In the genomic region with DNA sequence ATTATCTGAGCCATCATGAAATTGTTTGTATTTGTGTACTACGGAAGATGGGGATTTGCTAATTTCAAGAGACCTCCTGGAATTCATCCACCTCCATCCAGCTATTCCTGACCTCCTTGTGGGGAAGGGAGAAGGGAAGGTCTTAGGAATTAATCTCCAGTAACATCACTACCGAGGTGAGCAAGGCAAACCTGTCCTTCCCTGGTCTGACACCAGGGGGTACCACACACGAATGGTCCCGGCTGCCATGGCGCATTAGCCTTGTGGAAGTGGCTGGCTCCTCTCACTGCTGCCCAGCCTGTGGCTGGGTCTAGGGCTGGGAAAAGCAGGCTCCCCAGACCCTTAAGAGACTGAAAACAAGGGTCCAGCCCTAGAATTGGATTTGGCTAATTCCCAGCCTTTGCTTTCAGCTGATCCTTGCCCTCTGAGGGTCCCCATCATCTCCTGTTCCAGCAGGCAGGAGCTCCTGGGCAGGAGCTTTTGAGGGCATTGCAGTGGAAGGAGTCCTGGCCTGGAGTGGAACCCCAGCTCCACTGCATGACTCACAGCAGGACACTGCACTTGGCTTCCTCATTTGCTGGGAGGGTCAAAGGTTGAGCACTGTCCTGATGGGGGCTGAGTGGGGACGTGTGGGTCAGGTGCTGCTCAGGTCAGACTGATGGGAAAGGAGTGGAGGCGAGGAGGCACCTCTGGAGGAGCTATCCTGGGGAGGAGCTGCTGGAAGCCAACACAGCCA, we compare ENCODE assay signal across 8 cellular contexts. TPM values are rescaled to one million over a fixed set of nuclear protein-coding genes. Genes with fewer than 3 reads are reported as not detected.
DNase-seq lines count a peak whose midpoint lies in the region; ATAC-seq and TF ChIP-seq lines count a peak whose summit lies in the region.

No MANE protein-coding gene starts in this region.

- TF ChIP-seq CTCF in GM12873 (IDR thresholded peaks at IDR 0.05; ENCODE audit: insufficient read depth, low read depth, low read length, missing control alignments) = peak; percentile 52
- TF ChIP-seq CTCF in SK-N-SH (IDR thresholded peaks at IDR 0.05) = peak; percentile 47; the same call in 1 of the 2 replicates
- TF ChIP-seq CTCF in esophagus squamous epithelium (IDR thresholded peaks at IDR 0.05) = peak in 4 of 6 experiments; percentile 24 to 55 (median 38)

- no peak for TF ChIP-seq POLR2A in esophagus squamous epithelium (IDR thresholded peaks at IDR 0.05)

- H3K9ac ChIP-seq in SK-N-SH = no peak overlapping the region

- no peaks in the 10 kb centered on the region for H3K27me3 ChIP-seq in SK-N-SH (ENCODE audit: insufficient read depth)
- H3K27me3 ChIP-seq in esophagus squamous epithelium = no peaks in the 10 kb centered on the region

- DNase-seq in AG08396 (ENCODE audit: low spot score) = peak; percentile 44
- peak; percentile 72 for DNase-seq in SK-N-SH
- DNase-seq in esophagus squamous epithelium (lab: John Stamatoyannopoulos, UW) = no peak
- DNase-seq in retina = peak; percentile 58
- no peak for DNase-seq in GM19238 (ENCODE audit: insufficient read length, low spot score)

- H3K27ac ChIP-seq in SK-N-SH (ENCODE audit: low read depth in 2 of 2, low read length in 1 of 2) (no peak overlapping the region), esophagus squamous epithelium (no peak overlapping the region)

- no peaks in the 10 kb centered on the region for H3K9me2 ChIP-seq in SK-N-SH

- TF ChIP-seq EP300 in SK-N-SH (IDR thresholded peaks at IDR 0.05; ENCODE audit: borderline replicate concordance in 1 of 2, low read depth in 1 of 2, low read length in 1 of 2) = no peak

- intact Hi-C loops in esophagus squamous epithelium (cut with DNase I) = no loop called here

- H3F3A ChIP-seq in SK-N-SH (replicated peaks; ENCODE audit: insufficient read depth) = no peaks in the 10 kb centered on the region

- no peaks in the 10 kb centered on the region for H3K36me3 ChIP-seq in SK-N-SH (replicated peaks in 1 of 2; ENCODE audit: control insufficient read depth in 1 of 2, insufficient read depth in 2 of 2, low read length in 1 of 2)
- no peaks in the 10 kb centered on the region for H3K36me3 ChIP-seq in esophagus squamous epithelium

- ATAC-seq in HG02884 (IDR thresholded peaks at IDR 0.05; ENCODE audit: unreplicated experiment) (no peak), HG02981 (IDR thresholded peaks at IDR 0.05; ENCODE audit: unreplicated experiment) (no peak)

- POLR2A ChIA-PET in SK-N-SH (lab: Yijun Ruan, JAX) = no interaction called here

- H3K4me2 ChIP-seq in SK-N-SH = no peak overlapping the region

- 76% methylated on average over 7 of the region's 7 CpGs for WGBS in SK-N-SH (ENCODE audit: low lambda C conversion rate)
- WGBS in esophagus squamous epithelium, 2 donors = 44 to 66% methylated on average over 5 of the region's 7 CpGs

- no peaks in the 10 kb centered on the region for H3K79me2 ChIP-seq in SK-N-SH (ENCODE audit: insufficient read depth)

- H3K9me3 ChIP-seq in SK-N-SH (no peaks in the 10 kb centered on the region), esophagus squamous epithelium (no peaks in the 10 kb centered on the region)

- H3K4me1 ChIP-seq in SK-N-SH (ENCODE audit: control insufficient read depth in 1 of 2, insufficient read depth in 2 of 2, low read depth in 1 of 2, low read length in 1 of 2) = peaks cover 0 to 4% of the 10 kb centered on the region in 2 experiments; a peak in 1 of 4 replicates
- H3K4me1 ChIP-seq in esophagus squamous epithelium = peaks cover 0 to 7% (median 3%) of the 10 kb centered on the region in 3 donors

- H3K4me3 ChIP-seq in SK-N-SH (ENCODE audit: low read depth in 2 of 2, low read length in 1 of 2) (no peak overlapping the region; a peak in 1 of 4 replicates), esophagus squamous epithelium (no peak overlapping the region)

- CTCF ChIA-PET in SK-N-SH (lab: Yijun Ruan, JAX) = interaction anchor here (0.6 to 2.6 kb wide), 12 partner anchors 13 to 219 kb away, joined by 3 to 14 read pairs (median 4); a partner anchor contains a TSS

- TF ChIP-seq RAD21 in SK-N-SH (IDR thresholded peaks at IDR 0.05; ENCODE audit: low read length) = peak; percentile 54

- no peaks in the 10 kb centered on the region for H4K20me1 ChIP-seq in SK-N-SH (ENCODE audit: insufficient read depth)

- H2AFZ ChIP-seq in SK-N-SH (ENCODE audit: low read depth) = no peak overlapping the region

TF ChIP-seq in SK-N-SH, 30 proteins besides CTCF, POLR2A, EP300 and RAD21:
- TF ChIP-seq, protein P1, sequence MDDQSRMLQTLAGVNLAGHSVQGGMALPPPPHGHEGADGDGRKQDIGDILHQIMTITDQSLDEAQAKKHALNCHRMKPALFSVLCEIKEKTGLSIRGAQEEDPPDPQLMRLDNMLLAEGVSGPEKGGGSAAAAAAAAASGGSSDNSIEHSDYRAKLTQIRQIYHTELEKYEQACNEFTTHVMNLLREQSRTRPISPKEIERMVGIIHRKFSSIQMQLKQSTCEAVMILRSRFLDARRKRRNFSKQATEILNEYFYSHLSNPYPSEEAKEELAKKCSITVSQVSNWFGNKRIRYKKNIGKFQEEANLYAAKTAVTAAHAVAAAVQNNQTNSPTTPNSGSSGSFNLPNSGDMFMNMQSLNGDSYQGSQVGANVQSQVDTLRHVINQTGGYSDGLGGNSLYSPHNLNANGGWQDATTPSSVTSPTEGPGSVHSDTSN (IDR thresholded peaks at IDR 0.05) = no peak
- TF ChIP-seq SMC3 (IDR thresholded peaks at IDR 0.05; ENCODE audit: low read depth, low read length) (peak; percentile 57), MEF2A (IDR thresholded peaks at IDR 0.05; ENCODE audit: borderline replicate concordance, low read depth) (no peak)

RNA-seq across cellular contexts. Expression of a gene that starts 34.8 kb away (rescaled TPM):
- polyA plus RNA-seq in SK-N-SH (2012; rRNA removed) = 1.9 and 2.9 TPM in 2 replicates
- polyA plus RNA-seq in SK-N-SH (2012; cell fraction: cytosol; rRNA removed) = 1.1 and 1.6 TPM in 2 replicates
- polyA plus RNA-seq in SK-N-SH (2012; cell fraction: nucleus; rRNA removed) = 3.5 and 4.9 TPM in 2 replicates
- 1 to 10 TPM; 1.0 to 2.5 (median 1.5) TPM for total RNA-seq in esophagus squamous epithelium

Comparison
In these comparisons a context has a peak if more than half of its experiments do, and no peak if none do; other contexts are left out.
1. DNase-seq: peak in AG08396 (single experiment), SK-N-SH (single experiment) and retina (single experiment); none in esophagus squamous epithelium (single experiment) and GM19238 (single experiment).
2. Peak in every context shown above with its lines, with median percentiles within 50 percentile points of each other: CTCF ChIP-seq.